Comparison of ENCODE assay signal across 1 cellular context in genomic region chr2:156005531-156005930, GRCh38.
TF ChIP-seq lines count a peak whose summit lies in the region.

No MANE protein-coding gene starts in this region.

TF ChIP-seq in HCT116, 20 proteins besides CTCF, POLR2A, EP300 and RAD21:
- TF ChIP-seq CEBPB (IDR thresholded peaks at IDR 0.05; ENCODE audit: low read depth) (no peak), REST (IDR thresholded peaks at IDR 0.05; ENCODE audit: low read depth) (no peak), POLR2AphosphoS5 (IDR thresholded peaks at IDR 0.05; ENCODE audit: low read depth, low read length) (no peak), SIN3A (IDR thresholded peaks at IDR 0.05; ENCODE audit: low read depth) (no peak), YY1 (IDR thresholded peaks at IDR 0.05; ENCODE audit: extremely low read depth, insufficient replicate concordance, low read depth, low read length) (no peak), EZH2phosphoT487 (IDR thresholded peaks at IDR 0.05; ENCODE audit: borderline replicate concordance) (no peak), TCF7L2 (IDR thresholded peaks at IDR 0.05; ENCODE audit: borderline replicate concordance, extremely low read depth, insufficient read depth, insufficient read length) (no peak), MAX (IDR thresholded peaks at IDR 0.05) (no peak), SP1 (IDR thresholded peaks at IDR 0.05; ENCODE audit: low read depth) (no peak), FOSL1 (IDR thresholded peaks at IDR 0.05; ENCODE audit: low read depth) (no peak), EZH2 (IDR thresholded peaks at IDR 0.05) (no peak), ZNF274 (IDR thresholded peaks at IDR 0.05; ENCODE audit: low read depth, low read length) (no peak), JUND (IDR thresholded peaks at IDR 0.05) (no peak), ELF1 (IDR thresholded peaks at IDR 0.05; ENCODE audit: borderline replicate concordance, low read depth) (no peak), EGR1 (IDR thresholded peaks at IDR 0.05; ENCODE audit: low read depth) (no peak), ATF3 (IDR thresholded peaks at IDR 0.05) (no peak), ZBTB33 (IDR thresholded peaks at IDR 0.05; ENCODE audit: extremely low read depth, insufficient replicate concordance, low read length) (no peak), SRF (IDR thresholded peaks at IDR 0.05; ENCODE audit: low read depth) (no peak), CBX3 (IDR thresholded peaks at IDR 0.05; ENCODE audit: low read depth) (no peak), ZFX (IDR thresholded peaks at IDR 0.05) (no peak)
TF ChIP-seq in HCT116: peak in this region for 0.
